1 cellular context compared by ENCODE assay signal in the genomic region with DNA sequence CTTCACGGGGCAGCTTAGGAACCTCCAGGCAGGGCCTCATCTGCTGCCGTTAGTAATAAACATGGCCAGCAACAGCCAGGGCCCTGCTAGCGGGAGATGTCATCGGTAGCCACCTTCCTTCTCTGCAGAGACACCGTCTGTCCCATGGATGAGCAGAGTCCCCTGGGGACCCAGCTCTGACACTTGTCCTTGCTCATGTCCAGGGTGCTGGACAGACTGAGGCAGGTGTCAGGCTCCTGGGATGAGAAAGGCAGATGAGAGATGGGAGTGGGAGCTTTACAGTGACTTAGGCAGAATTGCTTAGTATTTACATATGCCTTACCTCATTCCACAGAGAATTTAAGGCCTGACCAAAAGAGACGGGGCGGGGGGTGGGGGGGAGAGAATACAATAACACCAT.
TF ChIP-seq lines count a peak whose summit lies in the region.

No MANE protein-coding gene starts in this region.

TF ChIP-seq in HEK293, 187 proteins besides CTCF, POLR2A, EP300 and RAD21:
- TF ChIP-seq ZNF600 (tag by site-specific recombination; IDR thresholded peaks at IDR 0.05): 0 out of 2 replicates have a peak, but pooled peaks have one; percentile 13
- TF ChIP-seq, protein P1, sequence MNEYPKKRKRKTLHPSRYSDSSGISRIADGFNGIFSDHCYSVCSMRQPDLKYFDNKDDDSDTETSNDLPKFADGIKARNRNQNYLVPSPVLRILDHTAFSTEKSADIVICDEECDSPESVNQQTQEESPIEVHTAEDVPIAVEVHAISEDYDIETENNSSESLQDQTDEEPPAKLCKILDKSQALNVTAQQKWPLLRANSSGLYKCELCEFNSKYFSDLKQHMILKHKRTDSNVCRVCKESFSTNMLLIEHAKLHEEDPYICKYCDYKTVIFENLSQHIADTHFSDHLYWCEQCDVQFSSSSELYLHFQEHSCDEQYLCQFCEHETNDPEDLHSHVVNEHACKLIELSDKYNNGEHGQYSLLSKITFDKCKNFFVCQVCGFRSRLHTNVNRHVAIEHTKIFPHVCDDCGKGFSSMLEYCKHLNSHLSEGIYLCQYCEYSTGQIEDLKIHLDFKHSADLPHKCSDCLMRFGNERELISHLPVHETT (tag by site-specific recombination; IDR thresholded peaks at IDR 0.05): no peak
- TF ChIP-seq ZNF514 (tag by site-specific recombination; IDR thresholded peaks at IDR 0.05): no peak
- TF ChIP-seq ZNF175 (tag by site-specific recombination; IDR thresholded peaks at IDR 0.05): no peak
- TF ChIP-seq ZNF341 (tag by site-specific recombination; IDR thresholded peaks at IDR 0.05; ENCODE audit: low read depth): peak; percentile 34; the same call in 1 of the 2 replicates
- no peak for TF ChIP-seq SCRT2 (tag by site-specific recombination; IDR thresholded peaks at IDR 0.05)
- no peak for TF ChIP-seq MEIS1 (CRISPR knock-in tag; IDR thresholded peaks at IDR 0.05; ENCODE audit: borderline replicate concordance)
- TF ChIP-seq, protein P2, sequence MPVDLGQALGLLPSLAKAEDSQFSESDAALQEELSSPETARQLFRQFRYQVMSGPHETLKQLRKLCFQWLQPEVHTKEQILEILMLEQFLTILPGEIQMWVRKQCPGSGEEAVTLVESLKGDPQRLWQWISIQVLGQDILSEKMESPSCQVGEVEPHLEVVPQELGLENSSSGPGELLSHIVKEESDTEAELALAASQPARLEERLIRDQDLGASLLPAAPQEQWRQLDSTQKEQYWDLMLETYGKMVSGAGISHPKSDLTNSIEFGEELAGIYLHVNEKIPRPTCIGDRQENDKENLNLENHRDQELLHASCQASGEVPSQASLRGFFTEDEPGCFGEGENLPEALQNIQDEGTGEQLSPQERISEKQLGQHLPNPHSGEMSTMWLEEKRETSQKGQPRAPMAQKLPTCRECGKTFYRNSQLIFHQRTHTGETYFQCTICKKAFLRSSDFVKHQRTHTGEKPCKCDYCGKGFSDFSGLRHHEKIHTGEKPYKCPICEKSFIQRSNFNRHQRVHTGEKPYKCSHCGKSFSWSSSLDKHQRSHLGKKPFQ (tag by site-specific recombination; IDR thresholded peaks at IDR 0.05): no peak
